8 cellular contexts compared by ENCODE assay signal in genomic region chr3:149658444-149659172, GRCh38. TPM values are rescaled to one million over a fixed set of nuclear protein-coding genes. Genes with fewer than 3 reads are reported as not detected.
A peak's percentile ranks its signal among the peaks of the same experiment; 100 is the strongest.
DNase-seq lines count a peak whose midpoint lies in the region; ATAC-seq and FAIRE-seq lines count a peak whose summit lies in the region.

No MANE protein-coding gene starts in this region.

- H3K79me1 ChIP-seq in trophoblast cell (ENCODE audit: low read length) = peaks cover 26% of the 10 kb centered on the region

- H2BK12ac ChIP-seq in trophoblast cell (ENCODE audit: low read length) = peak overlapping the region; percentile 86

- no peak for FAIRE-seq in GM19239 (lab: Jason Lieb, UNC)

- H4K8ac ChIP-seq in trophoblast cell (ENCODE audit: low read depth, low read length) = peak overlapping the region; percentile 91

- H3K9me3 ChIP-seq in trophoblast cell (ENCODE audit: insufficient read depth, low read depth, low read length) = no peaks in the 10 kb centered on the region

- DNase-seq in COLO668 (lab: John Stamatoyannopoulos, UW; ENCODE audit: unreplicated experiment) (peak; percentile 39), GM19239 (ENCODE audit: insufficient read length, low spot score) (peak; percentile 73), OCI-M1 (lab: John Stamatoyannopoulos, UW) (peak; percentile 59), left cardiac atrium (peak; percentile 82), trophoblast cell (peak; percentile 52 to 77), NAMALWA (ENCODE audit: low spot score) (no peak)

- H3K27me3 ChIP-seq in trophoblast cell (ENCODE audit: insufficient read depth, low read length) = no peaks in the 10 kb centered on the region

- H3K18ac ChIP-seq in trophoblast cell (ENCODE audit: low read length) = peak overlapping the region; percentile 88

- H3K27ac ChIP-seq in angular gyrus (ENCODE audit: low read depth, low read length) = peak overlapping the region; percentile 87
- peak overlapping the region; percentile 95 for H3K27ac ChIP-seq in trophoblast cell (ENCODE audit: low read depth, low read length)

- WGBS in trophoblast cell (ENCODE audit: extremely low coverage, insufficient coverage, insufficient read length) = no CpG with 5 or more reads among the region's 33 CpGs

- H4K91ac ChIP-seq in trophoblast cell (ENCODE audit: low read depth, low read length) = peak overlapping the region; percentile 99

- peak overlapping the region; percentile 86 for H4K12ac ChIP-seq in trophoblast cell (ENCODE audit: low read depth, low read length)

- H2BK5ac ChIP-seq in trophoblast cell (ENCODE audit: low read depth, low read length, poor library complexity) = peak overlapping the region; percentile 98

- peaks cover 0 to 1% of the 10 kb centered on the region in 2 experiments for H3K36me3 ChIP-seq in trophoblast cell (ENCODE audit: control insufficient read depth in 1 of 2, insufficient read depth in 2 of 2, low read length in 2 of 2)

- H3K4ac ChIP-seq in trophoblast cell (ENCODE audit: low read depth, low read length) = peak overlapping the region; percentile 91

- peaks cover 25% of the 10 kb centered on the region for H3K79me2 ChIP-seq in trophoblast cell (ENCODE audit: control insufficient read depth, insufficient read depth, low read length, poor library complexity)

- peak overlapping the region; percentile 96 for H3K14ac ChIP-seq in trophoblast cell (ENCODE audit: low read length)

- intact Hi-C loops in left cardiac atrium (cut with DNase I) = loop anchor here (5.0 to 10.0 kb wide), 5 partner anchors 41 to 134 kb away; no protein-coding TSS in a partner anchor

- H2AFZ ChIP-seq in trophoblast cell (ENCODE audit: insufficient read depth, low read length, poor library complexity) = peak overlapping the region; percentile 96

- ATAC-seq in HG03175 (IDR thresholded peaks at IDR 0.05; ENCODE audit: unreplicated experiment) = peak; percentile 81
- ATAC-seq in left cardiac atrium = peak; percentile 75 to 80

- peak overlapping the region; percentile 77 for H3K9ac ChIP-seq in trophoblast cell (ENCODE audit: low read length)

- H3K23ac ChIP-seq in trophoblast cell (ENCODE audit: low read length) = no peak overlapping the region

- peak overlapping the region; percentile 87 for H2BK120ac ChIP-seq in trophoblast cell (ENCODE audit: insufficient read depth, low read length, poor library complexity)

- peak overlapping the region; percentile 96 for H3K4me2 ChIP-seq in trophoblast cell (ENCODE audit: low read length)

- peak overlapping the region; percentile 94 for H2AK5ac ChIP-seq in trophoblast cell (ENCODE audit: low read length)

- peak overlapping the region; percentile 67 for H3K4me3 ChIP-seq in trophoblast cell (ENCODE audit: low read depth, low read length)

- peaks cover 15 to 19% of the 10 kb centered on the region in 2 experiments for H3K4me1 ChIP-seq in trophoblast cell (ENCODE audit: control insufficient read depth in 1 of 2, insufficient read depth in 2 of 2, low read length in 2 of 2)

RNA-seq across cellular contexts. Expression of gene WWTR1, which starts 0.8 kb away (rescaled TPM):
- total RNA-seq in left cardiac atrium = 10 to 100 TPM; 45.4 to 87.1 TPM
- 60.2 and 61.6 TPM in 2 replicates for polyA plus RNA-seq in trophoblast cell (2013)
